Comparison of ENCODE assay signal across 9 cellular contexts in the genomic region with DNA sequence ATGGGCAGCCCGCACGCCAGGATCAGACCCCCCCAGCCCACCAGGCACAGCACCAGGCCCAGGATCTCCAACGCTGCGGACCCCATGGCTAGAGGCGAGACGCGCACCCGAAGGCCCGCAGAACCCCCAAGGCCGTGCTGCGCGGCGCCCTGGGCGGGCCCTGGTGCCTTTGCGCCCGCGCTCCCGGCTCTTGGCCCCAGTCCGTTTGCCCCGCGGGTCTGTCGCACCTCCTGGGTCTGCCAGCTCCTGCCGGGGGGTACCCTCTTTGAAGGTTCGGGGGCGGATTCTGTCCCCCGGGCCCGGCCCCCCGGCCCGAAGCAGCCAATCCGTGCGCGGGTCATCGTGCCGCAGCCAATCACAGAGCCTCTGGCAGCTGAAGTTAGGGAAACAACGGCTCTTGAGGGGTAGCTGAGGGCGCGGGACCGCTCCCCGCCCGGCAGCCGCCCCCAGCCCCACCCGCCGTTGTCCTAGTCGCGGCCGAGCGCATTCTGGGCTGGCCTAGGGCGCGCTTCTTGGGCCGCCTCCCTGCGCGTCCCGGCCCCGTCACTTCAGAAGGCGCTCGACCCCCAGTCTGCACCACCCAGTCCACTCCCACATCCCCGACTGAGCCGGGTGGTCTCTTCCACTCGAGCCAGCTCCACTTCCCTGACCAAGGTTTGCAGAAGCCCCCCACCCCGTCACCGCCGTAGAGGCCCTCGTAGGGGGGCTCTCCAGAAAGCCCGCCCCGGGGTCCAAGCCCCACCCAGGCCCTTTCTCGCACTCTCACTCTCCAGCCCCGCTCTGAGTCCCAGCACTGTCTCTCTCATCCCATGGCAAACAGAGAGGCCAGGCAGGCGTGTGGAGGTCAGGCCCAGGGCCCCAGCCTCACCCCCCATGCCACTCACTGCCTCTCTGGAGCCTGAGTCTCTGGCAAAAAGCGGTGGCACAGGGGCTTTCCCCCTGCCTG. TPM values are rescaled to one million over a fixed set of nuclear protein-coding genes. Genes with fewer than 3 reads are reported as not detected.
DNase-seq lines count a peak whose midpoint lies in the region; ATAC-seq and TF ChIP-seq lines count a peak whose summit lies in the region.
"Had no signal": no experiment of that assay in that cellular context is flagged by ENCODE, and none has a peak within 500 bp of the region (broad histone marks: within the 10 kb centered on the region; RNA-seq: fewer than 3 reads in every experiment).

A gene with protein sequence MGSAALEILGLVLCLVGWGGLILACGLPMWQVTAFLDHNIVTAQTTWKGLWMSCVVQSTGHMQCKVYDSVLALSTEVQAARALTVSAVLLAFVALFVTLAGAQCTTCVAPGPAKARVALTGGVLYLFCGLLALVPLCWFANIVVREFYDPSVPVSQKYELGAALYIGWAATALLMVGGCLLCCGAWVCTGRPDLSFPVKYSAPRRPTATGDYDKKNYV (minus strand): TSS at position 241 of the 946 bp plus-strand sequence. CDS start 155 bp downstream, at position 86.

- peaks cover 32% of the 10 kb centered on the region for H3K27me3 Mint-ChIP-seq in activated CD4-positive, alpha-beta memory T cell treated with anti-CD3 and anti-CD28 coated beads for 36 hours

- H3K36me3 ChIP-seq in gastroesophageal sphincter (no peaks in the 10 kb centered on the region), parathyroid adenoma (ENCODE audit: control insufficient read depth, insufficient read depth, low read length) (no peaks in the 10 kb centered on the region)

- peaks cover 78% of the 10 kb centered on the region for H3K27me3 ChIP-seq in gastroesophageal sphincter
- H3K27me3 ChIP-seq in parathyroid adenoma (ENCODE audit: control insufficient read depth, insufficient read depth, low read length), result peaks cover 7% of the 10 kb centered on the region

- no peak for TF ChIP-seq CTCF in gastroesophageal sphincter (IDR thresholded peaks at IDR 0.05)
- TF ChIP-seq CTCF in parathyroid adenoma (IDR thresholded peaks at IDR 0.05), result no peak
- no peak for TF ChIP-seq CTCF in GM13976 (IDR thresholded peaks at IDR 0.05; ENCODE audit: borderline replicate concordance, control extremely low read depth, extremely low read depth, insufficient read depth, missing control alignments)

- DNase-seq in NCI-H2196 (lab: John Stamatoyannopoulos, UW; ENCODE audit: unreplicated experiment) (peak; percentile 35), NCI-H2196 treated with DMSO at 0.1 percent for 48 hours (lab: John Stamatoyannopoulos, UW; ENCODE audit: unreplicated experiment) (no peak), G401 (ENCODE audit: low spot score) (no peak), GM13976 (ENCODE audit: low spot score) (no peak)
- no peak for DNase-seq in activated CD4-positive, alpha-beta memory T cell treated with anti-CD3 and anti-CD28 coated beads for 36 hours

- H3K4me3 ChIP-seq in gastroesophageal sphincter, result peak within 1 kb of the TSS; percentile 4 to 48
- peak within 1 kb of the TSS; percentile 34 for H3K4me3 ChIP-seq in parathyroid adenoma (ENCODE audit: low read depth, low read length)

- H3K9ac ChIP-seq in parathyroid adenoma, result no peak within 1 kb of the TSS

- H3K9me3 Mint-ChIP-seq in activated CD4-positive, alpha-beta memory T cell treated with anti-CD3 and anti-CD28 coated beads for 36 hours, result no peaks in the 10 kb centered on the region

- intact Hi-C loops in activated CD4-positive, alpha-beta memory T cell treated with anti-CD3 and anti-CD28 coated beads for 36 hours (cut with micrococcal nuclease), result loop anchor here (5.0 kb wide), 1 partner anchor 108 kb away; no protein-coding TSS in a partner anchor

- POLR2A ChIA-PET in activated CD4-positive, alpha-beta memory T cell treated with anti-CD3 and anti-CD28 coated beads for 36 hours (lab: Charles Lee), result no interaction called here

- H3K79me2 ChIP-seq in parathyroid adenoma, result no peaks in the 10 kb centered on the region

- CTCF ChIA-PET in activated CD4-positive, alpha-beta memory T cell treated with anti-CD3 and anti-CD28 coated beads for 36 hours (lab: Charles Lee), result interaction anchor here (1.0 to 1.2 kb wide), 2 partner anchors 108 to 199 kb away, joined by 3 to 4 read pairs; a partner anchor contains a TSS

- H3K36me3 Mint-ChIP-seq in activated CD4-positive, alpha-beta memory T cell treated with anti-CD3 and anti-CD28 coated beads for 36 hours, result peaks cover 7% of the 10 kb centered on the region

- peak within 1 kb of the TSS; percentile 61 for H3K4me2 ChIP-seq in parathyroid adenoma (ENCODE audit: low read length)

- TF ChIP-seq EP300 in gastroesophageal sphincter (IDR thresholded peaks at IDR 0.05), result no peak

- TF ChIP-seq POLR2A in gastroesophageal sphincter (IDR thresholded peaks at IDR 0.05), result peak; percentile 22 to 41

- H3K27ac ChIP-seq in gastroesophageal sphincter (peak within 1 kb of the TSS in 3 of 4 donors; percentile 71 to 77 (median 72)), parathyroid adenoma (peak within 1 kb of the TSS; percentile 64)
- H3K27ac ChIP-seq: C4-2B had no signal

- no peaks in the 10 kb centered on the region for H3K9me3 ChIP-seq in gastroesophageal sphincter
- H3K9me3 ChIP-seq in parathyroid adenoma (ENCODE audit: control insufficient read depth, low read length), result no peaks in the 10 kb centered on the region

- H3K4me1 Mint-ChIP-seq in activated CD4-positive, alpha-beta memory T cell treated with anti-CD3 and anti-CD28 coated beads for 36 hours (ENCODE audit: low read depth), result peaks cover 17% of the 10 kb centered on the region

- H2AFZ ChIP-seq in parathyroid adenoma, result no peak within 1 kb of the TSS

- ATAC-seq in gastroesophageal sphincter (peak; percentile 76), HG03571 (IDR thresholded peaks at IDR 0.05; ENCODE audit: unreplicated experiment) (no peak)

- in situ Hi-C loops in G401 (cut with HindIII; ENCODE audit: low sequenced_read_pairs), result no loop called here
- in situ Hi-C loops in GM13976 (cut with MboI; ENCODE audit: low sequenced_read_pairs, unreplicated experiment), result no loop called here

- H3K4me1 ChIP-seq in gastroesophageal sphincter (peaks cover 0 to 22% (median 0%) of the 10 kb centered on the region in 3 donors), parathyroid adenoma (no peaks in the 10 kb centered on the region)

- WGBS in gastroesophageal sphincter (ENCODE audit: low coverage in 1 of 2), 2 donors, result 3% methylated on average over 13 of the region's 69 CpGs; no CpG with 5 or more reads in 1 of the 2 donors

- H3K27ac Mint-ChIP-seq in activated CD4-positive, alpha-beta memory T cell treated with anti-CD3 and anti-CD28 coated beads for 36 hours, result no peak within 1 kb of the TSS

- peak within 1 kb of the TSS; percentile 43 for H3K4me3 Mint-ChIP-seq in activated CD4-positive, alpha-beta memory T cell treated with anti-CD3 and anti-CD28 coated beads for 36 hours

RNA-seq across cellular contexts. Expression of the gene that starts here (rescaled TPM):
- under 1 TPM; 0.17 to 0.31 TPM for total RNA-seq in activated CD4-positive, alpha-beta memory T cell treated with anti-CD3 and anti-CD28 coated beads for 36 hours
- total RNA-seq in gastroesophageal sphincter, result 100 to 1,000 TPM in 2 of 4 donors, 10 to 100 TPM in 2; 29.6 to 149 (median 93.3) TPM
- not detected in 2 replicates for total RNA-seq in G401 (2014; rRNA removed; shearing (Covaris generic))

Comparison
In these comparisons a context has a peak if more than half of its experiments do, and no peak if none do; other contexts are left out.
1. RNA of the gene that starts here (total RNA-seq): 29.6 to 149 TPM in gastroesophageal sphincter; 0.17 to 0.31 TPM in activated CD4-positive, alpha-beta memory T cell treated with anti-CD3 and anti-CD28 coated beads for 36 hours and not detected in G401; every median in the first group is over 10 times any median in the second.